Comparison of ENCODE assay signal across 19 cellular contexts in genomic region chr17:65703891-65704290, GRCh38.
DNase-seq lines count a peak whose midpoint lies in the region; ATAC-seq and TF ChIP-seq lines count a peak whose summit lies in the region.
"Had no signal": no experiment of that assay in that cellular context is flagged by ENCODE, and none has a peak within 500 bp of the region (broad histone marks: within the 10 kb centered on the region; RNA-seq: fewer than 3 reads in every experiment).

No MANE protein-coding gene starts in this region.

- H3K27ac ChIP-seq in cardiac muscle cell (peak overlapping the region; percentile 80), left lung (no peak overlapping the region)
- H3K27ac ChIP-seq: BLaER1 treated with 17β-estradiol and CSF1 and Interleukin-3, amounts not matched to agents 10 nM and 100 nM; GM23248; HL-60 had no signal

- H3K27me3 Mint-ChIP-seq in mesothelial cell of epicardium (ENCODE audit: low read depth) (no peaks in the 10 kb centered on the region), progenitor cell of endocrine pancreas (no peaks in the 10 kb centered on the region)

- H3K4me1 Mint-ChIP-seq in mesothelial cell of epicardium (peaks cover 36% of the 10 kb centered on the region), progenitor cell of endocrine pancreas (ENCODE audit: low read depth) (peaks cover 2% of the 10 kb centered on the region)
- H3K4me1 Mint-ChIP-seq: B cell had no signal

- H3K4me3 ChIP-seq in cardiac muscle cell (no peak overlapping the region), left lung (no peak overlapping the region)
- H3K4me3 ChIP-seq: BLaER1 treated with 17β-estradiol and CSF1 and Interleukin-3, amounts not matched to agents 10 nM and 100 nM; GM12878; GM23248 had no signal

- H3K4me1 ChIP-seq in cardiac muscle cell (ENCODE audit: low read depth) (peaks cover 31% of the 10 kb centered on the region), left lung (peaks cover 0 to 3% of the 10 kb centered on the region in 2 donors)
- H3K4me1 ChIP-seq: BLaER1 treated with 17β-estradiol and CSF1 and Interleukin-3, amounts not matched to agents 10 nM and 100 nM had no signal

- H3K9me3 ChIP-seq in cardiac muscle cell (ENCODE audit: low read depth) (no peaks in the 10 kb centered on the region), left lung (no peaks in the 10 kb centered on the region)

- TF ChIP-seq CTCF in cardiac muscle cell (IDR thresholded peaks at IDR 0.05; ENCODE audit: low read depth, low read length) = no peak
- TF ChIP-seq CTCF in mesothelial cell of epicardium (IDR thresholded peaks at IDR 0.05; ENCODE audit: unreplicated experiment) = no peak
- no peak for TF ChIP-seq CTCF in progenitor cell of endocrine pancreas (IDR thresholded peaks at IDR 0.05; ENCODE audit: unreplicated experiment)
- no peak for TF ChIP-seq CTCF in left lung (IDR thresholded peaks at IDR 0.05)

- H3K9me3 Mint-ChIP-seq in mesothelial cell of epicardium = no peaks in the 10 kb centered on the region
- no peaks in the 10 kb centered on the region for H3K9me3 Mint-ChIP-seq in progenitor cell of endocrine pancreas (ENCODE audit: low read depth)
- H3K9me3 Mint-ChIP-seq: CD8-positive, alpha-beta T cell; HFFc6 had no signal

- H3K4me3 Mint-ChIP-seq in mesothelial cell of epicardium = no peak overlapping the region
- H3K4me3 Mint-ChIP-seq in progenitor cell of endocrine pancreas (ENCODE audit: low read depth) = no peak overlapping the region
- H3K4me3 Mint-ChIP-seq: B cell; CD8-positive, alpha-beta T cell; HFFc6 had no signal

- peak in 1 of 2 donors; percentile 48 for DNase-seq in cardiac muscle cell (ENCODE audit: low read depth in 1 of 2, low spot score in 1 of 2)
- DNase-seq in left cardiac atrium = no peak
- no peak for DNase-seq in mesothelial cell of epicardium (ENCODE audit: low spot score in 2 of 2, unreplicated experiment in 2 of 2)
- no peak for DNase-seq in progenitor cell of endocrine pancreas (ENCODE audit: low spot score, unreplicated experiment)
- DNase-seq in left lung = no peak
- no peak for DNase-seq in NCI-H510A (lab: John Stamatoyannopoulos, UW)
- no peak for DNase-seq in DMS53 treated with DMSO at 0.1 percent for 48 hours (lab: John Stamatoyannopoulos, UW; ENCODE audit: unreplicated experiment)
- DNase-seq: 8988T; Calu3; CD8-positive, alpha-beta T cell; DND-41; EL; GM23248; HFFc6 had no signal

- H3K36me3 ChIP-seq in cardiac muscle cell (no peaks in the 10 kb centered on the region), left lung (no peaks in the 10 kb centered on the region)
- H3K36me3 ChIP-seq: BLaER1 treated with 17β-estradiol and CSF1 and Interleukin-3, amounts not matched to agents 10 nM and 100 nM had no signal

- H3K36me3 Mint-ChIP-seq in mesothelial cell of epicardium = no peaks in the 10 kb centered on the region
- H3K36me3 Mint-ChIP-seq in progenitor cell of endocrine pancreas (ENCODE audit: insufficient read depth) = peaks cover 2% of the 10 kb centered on the region
- H3K36me3 Mint-ChIP-seq: CD8-positive, alpha-beta T cell had no signal

- H3K27me3 ChIP-seq in cardiac muscle cell = no peaks in the 10 kb centered on the region
- no peaks in the 10 kb centered on the region for H3K27me3 ChIP-seq in left lung
- H3K27me3 ChIP-seq: BLaER1 treated with 17β-estradiol and CSF1 and Interleukin-3, amounts not matched to agents 10 nM and 100 nM had no signal

- peak overlapping the region; percentile 15 for H3K27ac Mint-ChIP-seq in mesothelial cell of epicardium
- peak overlapping the region; percentile 51 for H3K27ac Mint-ChIP-seq in progenitor cell of endocrine pancreas
- H3K27ac Mint-ChIP-seq: B cell; CD8-positive, alpha-beta T cell; HFFc6 had no signal

- no peak for ATAC-seq in left cardiac atrium
- ATAC-seq in left lung = no peak
- ATAC-seq: CD8-positive, alpha-beta T cell; GM12878; HCT116 had no signal

- intact Hi-C loops in left cardiac atrium (cut with DNase I) = no loop called here
- intact Hi-C loops in left lung (cut with DNase I) = no loop called here
